1 cellular context compared by ENCODE assay signal in the genomic region with DNA sequence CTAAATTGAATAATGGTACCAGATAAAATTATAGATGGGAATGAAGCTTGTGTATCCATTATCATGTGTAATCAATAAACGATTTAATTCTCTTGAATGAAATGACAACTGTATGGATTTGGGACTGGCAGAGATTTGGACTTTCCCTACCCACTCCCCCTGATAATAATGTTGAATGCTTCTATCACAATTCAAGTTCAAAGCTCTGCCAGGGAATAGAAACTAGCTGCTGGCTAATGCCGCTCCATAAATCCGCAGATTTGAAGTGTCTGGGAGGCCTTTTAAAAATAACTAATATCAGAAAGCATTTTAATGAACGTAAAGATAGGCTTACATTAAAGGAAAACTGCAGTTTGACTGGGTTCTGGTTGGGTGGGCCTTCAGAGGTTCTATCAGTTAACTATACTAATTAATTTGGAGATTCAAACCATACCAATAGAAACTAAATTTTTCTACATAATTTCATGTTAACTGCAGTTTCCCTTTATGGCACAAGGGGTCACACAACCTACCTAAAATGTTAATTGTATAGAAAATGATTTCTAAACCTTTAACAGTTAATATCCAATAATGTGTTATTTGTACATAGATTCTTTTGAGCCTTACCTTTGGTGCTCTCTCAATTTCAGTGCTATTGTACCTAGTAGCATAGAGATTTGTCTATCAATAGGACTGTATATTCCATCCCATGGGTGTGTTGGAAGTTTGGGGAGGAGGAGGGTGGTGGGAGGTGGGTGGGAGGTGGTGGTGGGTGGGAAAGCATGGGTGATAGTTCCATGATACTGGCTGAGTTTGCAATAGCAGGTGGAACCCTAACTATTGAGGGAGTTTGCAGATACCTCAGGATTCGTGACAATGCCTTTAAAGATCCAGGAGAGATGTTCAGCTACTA.
A peak's percentile ranks its signal among the peaks of the same experiment; 100 is the strongest.
TF ChIP-seq lines count a peak whose summit lies in the region.

No MANE protein-coding gene starts in this region.

TF ChIP-seq in K562, 482 proteins besides CTCF, POLR2A, EP300 and RAD21 (continues in another document):
- TF ChIP-seq, protein P1, sequence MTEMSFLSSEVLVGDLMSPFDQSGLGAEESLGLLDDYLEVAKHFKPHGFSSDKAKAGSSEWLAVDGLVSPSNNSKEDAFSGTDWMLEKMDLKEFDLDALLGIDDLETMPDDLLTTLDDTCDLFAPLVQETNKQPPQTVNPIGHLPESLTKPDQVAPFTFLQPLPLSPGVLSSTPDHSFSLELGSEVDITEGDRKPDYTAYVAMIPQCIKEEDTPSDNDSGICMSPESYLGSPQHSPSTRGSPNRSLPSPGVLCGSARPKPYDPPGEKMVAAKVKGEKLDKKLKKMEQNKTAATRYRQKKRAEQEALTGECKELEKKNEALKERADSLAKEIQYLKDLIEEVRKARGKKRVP (CRISPR knock-in tag; IDR thresholded peaks at IDR 0.05), result 0 out of 2 replicates have a peak, but pooled peaks have one; percentile 15
- TF ChIP-seq, protein P2, sequence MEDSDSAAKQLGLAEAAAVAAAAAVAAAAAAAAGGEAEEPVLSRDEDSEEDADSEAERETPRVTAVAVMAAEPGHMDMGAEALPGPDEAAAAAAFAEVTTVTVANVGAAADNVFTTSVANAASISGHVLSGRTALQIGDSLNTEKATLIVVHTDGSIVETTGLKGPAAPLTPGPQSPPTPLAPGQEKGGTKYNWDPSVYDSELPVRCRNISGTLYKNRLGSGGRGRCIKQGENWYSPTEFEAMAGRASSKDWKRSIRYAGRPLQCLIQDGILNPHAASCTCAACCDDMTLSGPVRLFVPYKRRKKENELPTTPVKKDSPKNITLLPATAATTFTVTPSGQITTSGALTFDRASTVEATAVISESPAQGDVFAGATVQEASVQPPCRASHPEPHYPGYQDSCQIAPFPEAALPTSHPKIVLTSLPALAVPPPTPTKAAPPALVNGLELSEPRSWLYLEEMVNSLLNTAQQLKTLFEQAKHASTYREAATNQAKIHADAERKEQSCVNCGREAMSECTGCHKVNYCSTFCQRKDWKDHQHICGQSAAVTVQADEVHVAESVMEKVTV (CRISPR knock-in tag; IDR thresholded peaks at IDR 0.05), result peak; percentile 51
- TF ChIP-seq, protein P3, sequence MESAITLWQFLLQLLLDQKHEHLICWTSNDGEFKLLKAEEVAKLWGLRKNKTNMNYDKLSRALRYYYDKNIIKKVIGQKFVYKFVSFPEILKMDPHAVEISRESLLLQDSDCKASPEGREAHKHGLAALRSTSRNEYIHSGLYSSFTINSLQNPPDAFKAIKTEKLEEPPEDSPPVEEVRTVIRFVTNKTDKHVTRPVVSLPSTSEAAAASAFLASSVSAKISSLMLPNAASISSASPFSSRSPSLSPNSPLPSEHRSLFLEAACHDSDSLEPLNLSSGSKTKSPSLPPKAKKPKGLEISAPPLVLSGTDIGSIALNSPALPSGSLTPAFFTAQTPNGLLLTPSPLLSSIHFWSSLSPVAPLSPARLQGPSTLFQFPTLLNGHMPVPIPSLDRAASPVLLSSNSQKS (CRISPR knock-in tag; IDR thresholded peaks at IDR 0.05), result peak; percentile 36; the same call in 1 of the 2 replicates
- TF ChIP-seq, protein P4, sequence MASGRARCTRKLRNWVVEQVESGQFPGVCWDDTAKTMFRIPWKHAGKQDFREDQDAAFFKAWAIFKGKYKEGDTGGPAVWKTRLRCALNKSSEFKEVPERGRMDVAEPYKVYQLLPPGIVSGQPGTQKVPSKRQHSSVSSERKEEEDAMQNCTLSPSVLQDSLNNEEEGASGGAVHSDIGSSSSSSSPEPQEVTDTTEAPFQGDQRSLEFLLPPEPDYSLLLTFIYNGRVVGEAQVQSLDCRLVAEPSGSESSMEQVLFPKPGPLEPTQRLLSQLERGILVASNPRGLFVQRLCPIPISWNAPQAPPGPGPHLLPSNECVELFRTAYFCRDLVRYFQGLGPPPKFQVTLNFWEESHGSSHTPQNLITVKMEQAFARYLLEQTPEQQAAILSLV (tag; IDR thresholded peaks at IDR 0.05), result no peak
- TF ChIP-seq NCOA2 (IDR thresholded peaks at IDR 0.05; ENCODE audit: partially characterized antibody in 2 of 2), result no peak
- 0 out of 2 replicates have a peak, but pooled peaks have one; percentile 31 for TF ChIP-seq LCOR (CRISPR knock-in tag; IDR thresholded peaks at IDR 0.05)
- TF ChIP-seq RBM34 (IDR thresholded peaks at IDR 0.05; ENCODE audit: borderline replicate concordance, insufficient read depth, low read length), result no peak
- TF ChIP-seq, protein P5, sequence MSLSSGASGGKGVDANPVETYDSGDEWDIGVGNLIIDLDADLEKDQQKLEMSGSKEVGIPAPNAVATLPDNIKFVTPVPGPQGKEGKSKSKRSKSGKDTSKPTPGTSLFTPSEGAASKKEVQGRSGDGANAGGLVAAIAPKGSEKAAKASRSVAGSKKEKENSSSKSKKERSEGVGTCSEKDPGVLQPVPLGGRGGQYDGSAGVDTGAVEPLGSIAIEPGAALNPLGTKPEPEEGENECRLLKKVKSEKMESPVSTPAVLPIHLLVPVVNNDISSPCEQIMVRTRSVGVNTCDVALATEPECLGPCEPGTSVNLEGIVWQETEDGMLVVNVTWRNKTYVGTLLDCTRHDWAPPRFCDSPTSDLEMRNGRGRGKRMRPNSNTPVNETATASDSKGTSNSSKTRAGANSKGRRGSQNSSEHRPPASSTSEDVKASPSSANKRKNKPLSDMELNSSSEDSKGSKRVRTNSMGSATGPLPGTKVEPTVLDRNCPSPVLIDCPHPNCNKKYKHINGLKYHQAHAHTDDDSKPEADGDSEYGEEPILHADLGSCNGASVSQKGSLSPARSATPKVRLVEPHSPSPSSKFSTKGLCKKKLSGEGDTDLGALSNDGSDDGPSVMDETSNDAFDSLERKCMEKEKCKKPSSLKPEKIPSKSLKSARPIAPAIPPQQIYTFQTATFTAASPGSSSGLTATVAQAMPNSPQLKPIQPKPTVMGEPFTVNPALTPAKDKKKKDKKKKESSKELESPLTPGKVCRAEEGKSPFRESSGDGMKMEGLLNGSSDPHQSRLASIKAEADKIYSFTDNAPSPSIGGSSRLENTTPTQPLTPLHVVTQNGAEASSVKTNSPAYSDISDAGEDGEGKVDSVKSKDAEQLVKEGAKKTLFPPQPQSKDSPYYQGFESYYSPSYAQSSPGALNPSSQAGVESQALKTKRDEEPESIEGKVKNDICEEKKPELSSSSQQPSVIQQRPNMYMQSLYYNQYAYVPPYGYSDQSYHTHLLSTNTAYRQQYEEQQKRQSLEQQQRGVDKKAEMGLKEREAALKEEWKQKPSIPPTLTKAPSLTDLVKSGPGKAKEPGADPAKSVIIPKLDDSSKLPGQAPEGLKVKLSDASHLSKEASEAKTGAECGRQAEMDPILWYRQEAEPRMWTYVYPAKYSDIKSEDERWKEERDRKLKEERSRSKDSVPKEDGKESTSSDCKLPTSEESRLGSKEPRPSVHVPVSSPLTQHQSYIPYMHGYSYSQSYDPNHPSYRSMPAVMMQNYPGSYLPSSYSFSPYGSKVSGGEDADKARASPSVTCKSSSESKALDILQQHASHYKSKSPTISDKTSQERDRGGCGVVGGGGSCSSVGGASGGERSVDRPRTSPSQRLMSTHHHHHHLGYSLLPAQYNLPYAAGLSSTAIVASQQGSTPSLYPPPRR (CRISPR knock-in tag; IDR thresholded peaks at IDR 0.05; ENCODE audit: borderline replicate concordance), result no peak
- TF ChIP-seq, protein P6, sequence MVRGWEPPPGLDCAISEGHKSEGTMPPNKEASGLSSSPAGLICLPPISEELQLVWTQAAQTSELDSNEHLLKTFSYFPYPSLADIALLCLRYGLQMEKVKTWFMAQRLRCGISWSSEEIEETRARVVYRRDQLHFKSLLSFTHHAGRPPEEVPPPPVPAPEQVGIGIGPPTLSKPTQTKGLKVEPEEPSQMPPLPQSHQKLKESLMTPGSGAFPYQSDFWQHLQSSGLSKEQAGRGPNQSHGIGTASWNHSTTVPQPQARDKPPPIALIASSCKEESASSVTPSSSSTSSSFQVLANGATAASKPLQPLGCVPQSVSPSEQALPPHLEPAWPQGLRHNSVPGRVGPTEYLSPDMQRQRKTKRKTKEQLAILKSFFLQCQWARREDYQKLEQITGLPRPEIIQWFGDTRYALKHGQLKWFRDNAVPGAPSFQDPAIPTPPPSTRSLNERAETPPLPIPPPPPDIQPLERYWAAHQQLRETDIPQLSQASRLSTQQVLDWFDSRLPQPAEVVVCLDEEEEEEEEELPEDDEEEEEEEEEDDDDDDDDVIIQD (CRISPR knock-in tag; IDR thresholded peaks at IDR 0.05), result no peak
- TF ChIP-seq, protein P7, sequence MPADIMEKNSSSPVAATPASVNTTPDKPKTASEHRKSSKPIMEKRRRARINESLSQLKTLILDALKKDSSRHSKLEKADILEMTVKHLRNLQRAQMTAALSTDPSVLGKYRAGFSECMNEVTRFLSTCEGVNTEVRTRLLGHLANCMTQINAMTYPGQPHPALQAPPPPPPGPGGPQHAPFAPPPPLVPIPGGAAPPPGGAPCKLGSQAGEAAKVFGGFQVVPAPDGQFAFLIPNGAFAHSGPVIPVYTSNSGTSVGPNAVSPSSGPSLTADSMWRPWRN (IDR thresholded peaks at IDR 0.05; ENCODE audit: low read depth), result no peak
- peak; percentile 72 for TF ChIP-seq RFX7 (CRISPR knock-in tag; IDR thresholded peaks at IDR 0.05)
- no peak for TF ChIP-seq ZBTB8A (IDR thresholded peaks at IDR 0.05; ENCODE audit: partially characterized antibody)
- TF ChIP-seq, protein P8, sequence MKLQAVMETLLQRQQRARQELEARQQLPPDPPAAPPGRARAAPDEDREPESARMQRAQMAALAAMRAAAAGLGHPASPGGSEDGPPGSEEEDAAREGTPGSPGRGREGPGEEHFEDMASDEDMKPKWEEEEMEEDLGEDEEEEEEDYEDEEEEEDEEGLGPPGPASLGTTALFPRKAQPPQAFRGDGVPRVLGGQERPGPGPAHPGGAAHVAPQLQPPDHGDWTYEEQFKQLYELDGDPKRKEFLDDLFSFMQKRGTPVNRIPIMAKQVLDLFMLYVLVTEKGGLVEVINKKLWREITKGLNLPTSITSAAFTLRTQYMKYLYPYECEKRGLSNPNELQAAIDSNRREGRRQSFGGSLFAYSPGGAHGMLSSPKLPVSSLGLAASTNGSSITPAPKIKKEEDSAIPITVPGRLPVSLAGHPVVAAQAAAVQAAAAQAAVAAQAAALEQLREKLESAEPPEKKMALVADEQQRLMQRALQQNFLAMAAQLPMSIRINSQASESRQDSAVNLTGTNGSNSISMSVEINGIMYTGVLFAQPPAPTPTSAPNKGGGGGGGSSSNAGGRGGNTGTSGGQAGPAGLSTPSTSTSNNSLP (IDR thresholded peaks at IDR 0.05; ENCODE audit: borderline replicate concordance, low read depth, low read length), result no peak
- TF ChIP-seq HCFC1 (IDR thresholded peaks at IDR 0.05; ENCODE audit: low read depth, low read length), result no peak
- TF ChIP-seq MTF1 (CRISPR knock-in tag; IDR thresholded peaks at IDR 0.05; ENCODE audit: borderline replicate concordance), result no peak
- 0 out of 2 replicates have a peak, but pooled peaks have one; percentile 38 for TF ChIP-seq ZNF41 (CRISPR knock-in tag; conservative IDR thresholded peaks at IDR 0.05)
- TF ChIP-seq RBM25 (IDR thresholded peaks at IDR 0.05; ENCODE audit: low read depth, low read length, severe bottlenecking), result no peak
- TF ChIP-seq ELF1 (tag; IDR thresholded peaks at IDR 0.05), result no peak
- no peak for TF ChIP-seq ZNF77 (CRISPR knock-in tag; IDR thresholded peaks at IDR 0.05)
- TF ChIP-seq ILF3 (IDR thresholded peaks at IDR 0.05; ENCODE audit: borderline replicate concordance), result 0 out of 2 replicates have a peak, but pooled peaks have one; percentile 72
- peak; percentile 18 for TF ChIP-seq SUPT5H (IDR thresholded peaks at IDR 0.05)
- 0 out of 2 replicates have a peak, but pooled peaks have one; percentile 25 for TF ChIP-seq ZNF445 (CRISPR knock-in tag; IDR thresholded peaks at IDR 0.05; ENCODE audit: low read depth)
- TF ChIP-seq U2AF1 (optimal IDR thresholded peaks at IDR 0.05; ENCODE audit: low read depth, low read length), result no peak
- TF ChIP-seq U2AF2 (optimal IDR thresholded peaks at IDR 0.05; ENCODE audit: low read depth, low read length), result no peak
- TF ChIP-seq TEAD4 (IDR thresholded peaks at IDR 0.05; ENCODE audit: low read length), result peak; percentile 15; the same call in 1 of the 2 replicates
- no peak for TF ChIP-seq TEAD4 (CRISPR knock-in tag; IDR thresholded peaks at IDR 0.05; ENCODE audit: borderline replicate concordance)
- TF ChIP-seq TFAM (CRISPR knock-in tag; conservative IDR thresholded peaks at IDR 0.05), result no peak
- TF ChIP-seq, protein P9, sequence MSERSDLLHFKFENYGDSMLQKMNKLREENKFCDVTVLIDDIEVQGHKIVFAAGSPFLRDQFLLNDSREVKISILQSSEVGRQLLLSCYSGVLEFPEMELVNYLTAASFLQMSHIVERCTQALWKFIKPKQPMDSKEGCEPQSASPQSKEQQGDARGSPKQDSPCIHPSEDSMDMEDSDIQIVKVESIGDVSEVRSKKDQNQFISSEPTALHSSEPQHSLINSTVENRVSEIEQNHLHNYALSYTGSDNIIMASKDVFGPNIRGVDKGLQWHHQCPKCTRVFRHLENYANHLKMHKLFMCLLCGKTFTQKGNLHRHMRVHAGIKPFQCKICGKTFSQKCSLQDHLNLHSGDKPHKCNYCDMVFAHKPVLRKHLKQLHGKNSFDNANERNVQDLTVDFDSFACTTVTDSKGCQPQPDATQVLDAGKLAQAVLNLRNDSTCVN (CRISPR knock-in tag; IDR thresholded peaks at IDR 0.05), result peak; percentile 14; the same call in 1 of the 2 replicates
- TF ChIP-seq HDAC6 (IDR thresholded peaks at IDR 0.05; ENCODE audit: low read depth, low read length), result no peak
- 0 out of 2 replicates have a peak, but pooled peaks have one; percentile 55 for TF ChIP-seq GATAD2B (IDR thresholded peaks at IDR 0.05; ENCODE audit: borderline replicate concordance)
- TF ChIP-seq POU5F1 (IDR thresholded peaks at IDR 0.05; ENCODE audit: borderline replicate concordance, low read depth, low read length, partially characterized antibody), result no peak
- TF ChIP-seq NR2F6 (CRISPR knock-in tag; IDR thresholded peaks at IDR 0.05), result 0 out of 2 replicates have a peak, but pooled peaks have one; percentile 43
- no peak for TF ChIP-seq ZNF217 (CRISPR knock-in tag; IDR thresholded peaks at IDR 0.05)
- no peak for TF ChIP-seq HOXB6 (CRISPR knock-in tag; IDR thresholded peaks at IDR 0.05; ENCODE audit: borderline replicate concordance)
